Comparison of ENCODE assay signal across 22 cellular contexts in genomic region chr22:42693763-42694683, GRCh38. TPM values are rescaled to one million over a fixed set of nuclear protein-coding genes. Genes with fewer than 3 reads are reported as not detected.
"Had no signal": no experiment of that assay in that cellular context is flagged by ENCODE, and none has a peak within 500 bp of the region (broad histone marks: within the 10 kb centered on the region; RNA-seq: fewer than 3 reads in every experiment).

No MANE protein-coding gene starts in this region.

- DNase-seq: activated CD4-positive, alpha-beta T cell treated with anti-CD3 and anti-CD28 coated beads, Interleukin-2, amount 10 ng/mL, durations not matched to agents 24 days and 14 days; activated gamma-delta T cell treated with Interleukin-2 at 50 U/mL for 16 hours; amniotic stem cell; body of pancreas; cortex of kidney; effector CD4-positive, alpha-beta T cell; esophagus squamous epithelium; glutamatergic neuron; left colon; naive thymus-derived CD4-positive, alpha-beta T cell; small intestine; stimulated activated CD4-positive, alpha-beta T cell treated with anti-CD3 and anti-CD28 coated beads, Interleukin-4, amount 100 ng/mL, for 4 hours; stimulated activated CD8-positive, alpha-beta memory T cell treated with anti-CD3 and anti-CD28 coated beads, Interleukin-4, amount 100 ng/mL, for 48 hours; stimulated activated naive CD8-positive, alpha-beta T cell treated with anti-CD3 and anti-CD28 coated beads, Interleukin-15, amount 100 ng/mL, for 72 hours; T-helper 2 cell; testis; upper lobe of right lung had no signal

- H3K27me3 ChIP-seq: body of pancreas, esophagus squamous epithelium, testis, upper lobe of right lung had no signal

- H3K27ac ChIP-seq: body of pancreas, parathyroid adenoma, testis, upper lobe of right lung had no signal

- H3K9ac ChIP-seq: parathyroid adenoma had no signal

- H3K4me1 Mint-ChIP-seq: activated CD4-positive, alpha-beta T cell treated with anti-CD3 and anti-CD28 coated beads, Interleukin-2, amount 10 ng/mL, durations not matched to agents 24 days and 14 days; central memory CD8-positive, alpha-beta T cell; stimulated activated naive CD8-positive, alpha-beta T cell treated with anti-CD3 and anti-CD28 coated beads, Interleukin-15, amount 100 ng/mL, for 72 hours had no signal

- H3K36me3 Mint-ChIP-seq: activated naive CD8-positive, alpha-beta T cell; naive thymus-derived CD4-positive, alpha-beta T cell; WTC11 had no signal

- H3K9me3 ChIP-seq: body of pancreas, esophagus squamous epithelium, mucosa of descending colon, testis, upper lobe of right lung had no signal

- H3K27ac Mint-ChIP-seq: activated CD4-positive, alpha-beta T cell treated with anti-CD3 and anti-CD28 coated beads, Interleukin-2, amount 10 ng/mL, durations not matched to agents 24 days and 14 days; activated naive CD8-positive, alpha-beta T cell; naive thymus-derived CD4-positive, alpha-beta T cell; WTC11 had no signal

- H3K4me3 Mint-ChIP-seq: activated CD4-positive, alpha-beta T cell treated with anti-CD3 and anti-CD28 coated beads, Interleukin-2, amount 10 ng/mL, durations not matched to agents 24 days and 14 days; activated naive CD8-positive, alpha-beta T cell; central memory CD8-positive, alpha-beta T cell; naive thymus-derived CD4-positive, alpha-beta T cell; stimulated activated naive CD8-positive, alpha-beta T cell treated with anti-CD3 and anti-CD28 coated beads, Interleukin-15, amount 100 ng/mL, for 72 hours; WTC11 had no signal

- H3K4me3 ChIP-seq: body of pancreas, esophagus squamous epithelium, mucosa of descending colon, testis, upper lobe of right lung had no signal

- H3K27me3 Mint-ChIP-seq: activated CD4-positive, alpha-beta T cell treated with anti-CD3 and anti-CD28 coated beads, Interleukin-2, amount 10 ng/mL, durations not matched to agents 24 days and 14 days; activated naive CD8-positive, alpha-beta T cell; central memory CD8-positive, alpha-beta T cell; naive thymus-derived CD4-positive, alpha-beta T cell; stimulated activated naive CD8-positive, alpha-beta T cell treated with anti-CD3 and anti-CD28 coated beads, Interleukin-15, amount 100 ng/mL, for 72 hours had no signal

- FAIRE-seq: small intestine had no signal

- H3K9me3 Mint-ChIP-seq: activated CD4-positive, alpha-beta T cell treated with anti-CD3 and anti-CD28 coated beads, Interleukin-2, amount 10 ng/mL, durations not matched to agents 24 days and 14 days; central memory CD8-positive, alpha-beta T cell; stimulated activated naive CD8-positive, alpha-beta T cell treated with anti-CD3 and anti-CD28 coated beads, Interleukin-15, amount 100 ng/mL, for 72 hours; WTC11 had no signal

RNA-seq across cellular contexts. Expression of gene A4GALT, which starts 26.6 kb away (rescaled TPM):
- total RNA-seq: activated CD4-positive, alpha-beta T cell treated with anti-CD3 and anti-CD28 coated beads, Interleukin-2, amount 10 ng/mL, durations not matched to agents 24 days and 14 days; naive thymus-derived CD4-positive, alpha-beta T cell had no signal
- polyA plus RNA-seq: naive thymus-derived CD4-positive, alpha-beta T cell had no signal

RNA-seq across cellular contexts. Expression of gene ATP5MGL, which starts 53.6 kb away (rescaled TPM):
- total RNA-seq: body of pancreas had no signal
